8 cellular contexts compared by ENCODE assay signal in genomic region chr11:66546368-66546965, GRCh38. TPM values are rescaled to one million over a fixed set of nuclear protein-coding genes. Genes with fewer than 3 reads are reported as not detected.
DNase-seq lines count a peak whose midpoint lies in the region; ATAC-seq and TF ChIP-seq lines count a peak whose summit lies in the region.

TSS of gene ACTN3 (plus strand) at chr11:66546903. CDS start at chr11:66546938, 35 bp downstream.

- H3K9me3 ChIP-seq in DOHH2 (ENCODE audit: control insufficient read depth, insufficient read depth, low read length), result no peaks in the 10 kb centered on the region
- no peaks in the 10 kb centered on the region for H3K9me3 ChIP-seq in MG63
- H3K9me3 ChIP-seq in duodenal mucosa (ENCODE audit: control insufficient read depth in 1 of 2, low read length in 2 of 2), result no peaks in the 10 kb centered on the region
- H3K9me3 ChIP-seq in mucosa of descending colon, result no peaks in the 10 kb centered on the region

- ATAC-seq in mucosa of descending colon, result no peak
- ATAC-seq in GM18519 (IDR thresholded peaks at IDR 0.05; ENCODE audit: low FRiP score, unreplicated experiment), result no peak
- ATAC-seq in GM19035 (IDR thresholded peaks at IDR 0.05; ENCODE audit: unreplicated experiment), result no peak

- peaks cover 6% of the 10 kb centered on the region for H3K79me2 ChIP-seq in DOHH2 (ENCODE audit: control insufficient read depth, low read length)

- peak within 1 kb of the TSS; percentile 91 for H3K4me2 ChIP-seq in DOHH2 (ENCODE audit: low read length)

- H3K9me2 ChIP-seq in DOHH2 (replicated peaks; ENCODE audit: control insufficient read depth, low read length), result no peaks in the 10 kb centered on the region

- TF ChIP-seq CTCF in DOHH2 (IDR thresholded peaks at IDR 0.05; ENCODE audit: low read depth, low read length, poor library complexity, severe bottlenecking) (no peak), mucosa of descending colon (IDR thresholded peaks at IDR 0.05) (no peak)

- intact Hi-C loops in mucosa of descending colon (cut with DNase I, micrococcal nuclease), result no loop called here

- no peaks in the 10 kb centered on the region; the same call in 1 of the 2 replicates for H3K36me3 ChIP-seq in DOHH2 (ENCODE audit: control insufficient read depth, low read length)
- no peaks in the 10 kb centered on the region; the same call in 1 of the 2 replicates for H3K36me3 ChIP-seq in MG63
- H3K36me3 ChIP-seq in duodenal mucosa (ENCODE audit: control insufficient read depth in 1 of 2, insufficient read depth in 2 of 2, low read length in 2 of 2), result peaks cover 0 to 11% of the 10 kb centered on the region in 2 donors
- H3K36me3 ChIP-seq in mucosa of descending colon (ENCODE audit: low read depth), result no peaks in the 10 kb centered on the region

- H3K9ac ChIP-seq in duodenal mucosa (ENCODE audit: low read depth in 1 of 2, low read length in 2 of 2), result peak within 1 kb of the TSS; percentile 69 to 86

- H3K4me1 ChIP-seq in DOHH2 (ENCODE audit: control insufficient read depth, low read length) (peaks cover 30% of the 10 kb centered on the region), duodenal mucosa (ENCODE audit: control insufficient read depth in 1 of 2, insufficient read depth in 2 of 2, low read length in 2 of 2) (peaks cover 0 to 16% of the 10 kb centered on the region in 2 donors), mucosa of descending colon (ENCODE audit: low read depth) (peaks cover 25% of the 10 kb centered on the region)

- H3K27ac ChIP-seq in DOHH2 (ENCODE audit: low read depth, low read length) (no peak within 1 kb of the TSS), duodenal mucosa (ENCODE audit: low read depth, low read length) (no peak within 1 kb of the TSS)

- peaks cover 4% of the 10 kb centered on the region; the same call in 1 of the 2 replicates for H3F3A ChIP-seq in DOHH2 (ENCODE audit: control insufficient read depth, insufficient read depth)

- H3K27me3 ChIP-seq in DOHH2 (ENCODE audit: control insufficient read depth, low read length), result peaks cover 42% of the 10 kb centered on the region
- H3K27me3 ChIP-seq in MG63, result no peaks in the 10 kb centered on the region
- no peaks in the 10 kb centered on the region for H3K27me3 ChIP-seq in duodenal mucosa (ENCODE audit: control insufficient read depth in 1 of 2, insufficient read depth in 2 of 2, low read length in 2 of 2)

- H4K20me1 ChIP-seq in DOHH2 (ENCODE audit: control insufficient read depth, insufficient read depth, low read depth, low read length), result no peaks in the 10 kb centered on the region

- no peak for DNase-seq in MG63
- peak; percentile 27 to 70 (median 56) for DNase-seq in mucosa of descending colon
- DNase-seq in activated gamma-delta T cell treated with Interleukin-2 at 50 U/mL for 16 hours, result no peak
- no peak for DNase-seq in activated CD4-positive, alpha-beta T cell treated with anti-CD3 and anti-CD28 coated beads for 1 hour

- H3K4me3 ChIP-seq in DOHH2 (ENCODE audit: low read length) (peak within 1 kb of the TSS; percentile 90), MG63 (peak within 1 kb of the TSS; percentile 73), duodenal mucosa (ENCODE audit: low read depth in 1 of 2, low read length in 2 of 2) (peak within 1 kb of the TSS; percentile 78 to 79), mucosa of descending colon (peak within 1 kb of the TSS; percentile 68)

RNA-seq across cellular contexts. Expression of gene ACTN3, which starts in this region (rescaled TPM):
- not detected in 2 replicates for total RNA-seq in MG63 (2014; rRNA removed; shearing (Covaris generic); ENCODE audit: low replicate concordance)
- under 1 TPM in 1 of 3 donors, not detected in 2; 0.09 TPM for total RNA-seq in mucosa of descending colon

Comparison
In these comparisons a context has a peak if more than half of its experiments do, and no peak if none do; other contexts are left out.
1. Peak in DNase-seq and H3K4me3 ChIP-seq in mucosa of descending colon; RNA of the gene not detected or under 1 TPM.